Comparison of ENCODE assay signal across 19 cellular contexts in the genomic region with DNA sequence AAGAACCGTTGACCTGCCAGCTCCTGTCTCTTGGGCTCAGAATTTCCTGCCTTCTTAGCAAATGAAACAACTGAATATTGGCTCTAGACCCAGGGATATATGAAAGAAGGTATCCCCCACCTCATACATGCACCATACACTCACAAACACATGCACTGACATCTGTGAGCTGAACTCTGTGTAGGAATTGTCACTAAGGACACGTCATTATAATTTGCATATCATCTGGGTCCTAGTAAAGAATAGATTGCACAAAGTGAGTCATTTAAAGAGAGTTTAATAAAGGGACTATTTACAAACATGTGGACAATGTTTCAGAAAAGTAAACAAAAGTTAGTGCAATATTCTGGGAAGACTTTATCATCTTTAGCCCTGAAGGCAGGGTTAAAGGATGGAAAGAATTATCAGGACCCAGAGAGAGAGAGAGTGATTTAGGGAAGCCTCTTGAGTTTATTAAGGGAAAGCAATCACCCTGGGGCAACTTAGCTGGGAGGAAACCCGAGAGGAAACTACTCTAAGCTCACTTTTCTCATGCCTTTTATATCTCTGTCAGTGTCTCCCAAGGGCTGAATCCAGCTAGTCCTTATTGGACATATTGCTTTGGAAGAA.
A peak's percentile ranks its signal among the peaks of the same experiment; 100 is the strongest.
DNase-seq lines count a peak whose midpoint lies in the region; ATAC-seq, FAIRE-seq and TF ChIP-seq lines count a peak whose summit lies in the region.
"Had no signal": no experiment of that assay in that cellular context is flagged by ENCODE, and none has a peak within 500 bp of the region (broad histone marks: within the 10 kb centered on the region; RNA-seq: fewer than 3 reads in every experiment).

No MANE protein-coding gene starts in this region.

- ATAC-seq in HG03442 (IDR thresholded peaks at IDR 0.05; ENCODE audit: unreplicated experiment) (peak; percentile 57), HG03280 (IDR thresholded peaks at IDR 0.05; ENCODE audit: unreplicated experiment) (no peak)
- ATAC-seq: CD8-positive, alpha-beta T cell had no signal

- FAIRE-seq in GM12892 (lab: Jason Lieb, UNC) (peak; percentile 17), endometrium (lab: Jason Lieb, UNC) (peak; percentile 65)
- FAIRE-seq: RCC 7860 had no signal

- no peak for TF ChIP-seq POLR2A in GM12892 (IDR thresholded peaks at IDR 0.05; ENCODE audit: low read depth, low read length)

- DNase-seq in AG08395 (ENCODE audit: low spot score) = peak; percentile 10
- no peak for DNase-seq in GM12892 (ENCODE audit: insufficient read length)
- no peak for DNase-seq in globus pallidus (ENCODE audit: low spot score)
- no peak for DNase-seq in iPS-NIHi7 (ENCODE audit: extremely low spot score)
- no peak for DNase-seq in activated naive CD4-positive, alpha-beta T cell treated with anti-CD3 and anti-CD28 coated beads, Interleukin-2, amount 50 U/mL, for 16 hours
- DNase-seq: BE2C; CD8-positive, alpha-beta T cell; DMS 273 treated with DMSO at 0.1 percent for 48 hours; GM23248; HFFc6; NCI-H1105 treated with DMSO at 0.1 percent for 48 hours; NCI-H187; NCI-H2171 treated with DMSO at 0.1 percent for 48 hours; NCI-H510A treated with DMSO at 0.1 percent for 48 hours; SHP77 treated with DMSO at 0.1 percent for 48 hours had no signal
